8 cellular contexts compared by ENCODE assay signal in the genomic region with DNA sequence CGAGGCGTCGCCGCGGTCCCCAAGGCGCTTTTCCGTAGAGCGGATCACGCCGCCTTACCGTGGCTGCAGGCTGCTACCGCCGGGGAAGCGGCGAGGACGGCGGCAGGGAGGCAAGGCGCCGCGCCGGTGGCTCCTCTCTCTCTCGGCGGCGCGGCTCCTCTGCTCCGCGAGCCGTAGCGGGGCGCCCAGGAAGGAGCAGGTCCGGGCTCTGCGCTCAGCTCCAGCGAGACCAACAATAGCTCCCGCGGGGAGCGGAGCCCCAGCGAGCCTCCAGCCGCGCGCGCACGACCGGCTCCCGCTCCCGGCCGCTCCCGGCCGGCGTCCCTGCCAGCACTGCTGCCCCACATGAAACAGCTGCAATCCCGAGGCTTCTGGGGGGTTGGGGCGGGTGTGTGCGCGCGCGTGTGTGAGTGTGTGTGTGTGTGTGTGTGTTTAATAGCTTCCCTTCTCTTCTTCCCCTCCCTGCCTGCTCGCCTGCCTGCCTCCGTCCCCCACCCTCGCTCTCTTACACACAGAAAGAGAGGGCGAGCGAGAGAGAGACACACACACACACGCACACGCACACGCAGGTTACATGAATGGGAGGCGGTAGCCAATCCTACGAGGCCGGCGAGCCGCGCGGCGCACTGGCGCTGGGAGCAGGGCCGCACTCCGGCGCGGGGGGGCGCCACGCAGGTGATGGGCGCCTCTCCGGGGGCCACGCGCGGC. TPM values are rescaled to one million over a fixed set of nuclear protein-coding genes. Genes with fewer than 3 reads are reported as not detected.
A peak's percentile ranks its signal among the peaks of the same experiment; 100 is the strongest.
DNase-seq lines count a peak whose midpoint lies in the region; ATAC-seq and TF ChIP-seq lines count a peak whose summit lies in the region.

A gene (minus strand): TSS at position 580 of the 708 bp plus-strand sequence. CDS start 371,086 bp downstream, outside the sequence.

- H3K27me3 ChIP-seq in liver (ENCODE audit: control insufficient read depth in 4 of 4, insufficient read depth in 4 of 4, low read length in 3 of 4): peaks cover 6 to 39% (median 28%) of the 10 kb centered on the region in 4 donors

- no peaks in the 10 kb centered on the region for H3K36me3 ChIP-seq in ES-I3 (ENCODE audit: insufficient read depth, low read length)
- H3K36me3 ChIP-seq in liver (ENCODE audit: control insufficient read depth in 4 of 4, insufficient read depth in 3 of 4, low read depth in 1 of 4, low read length in 3 of 4): no peaks in the 10 kb centered on the region

- peak within 1 kb of the TSS in 2 of 3 donors; percentile 23 to 46 for H3K4me3 ChIP-seq in liver (ENCODE audit: low read depth in 1 of 3, low read length in 3 of 3)

- ATAC-seq in HG02610 (IDR thresholded peaks at IDR 0.05; ENCODE audit: unreplicated experiment): peak; percentile 44
- ATAC-seq in stimulated activated naive CD8-positive, alpha-beta T cell treated with anti-CD3 and anti-CD28 coated beads, Interleukin-15, amount 100 ng/mL, for 72 hours: no peak
- no peak for ATAC-seq in GM21619 (IDR thresholded peaks at IDR 0.05; ENCODE audit: unreplicated experiment)

- no peak for TF ChIP-seq CTCF in liver (IDR thresholded peaks at IDR 0.05; ENCODE audit: low read depth, low read length, missing input control)

- H3K4me1 Mint-ChIP-seq in dendritic cell treated with granulocyte-macrophage colony-stimulating factor and Interleukin-4, amounts not matched to agents 40 ng/mL and 50 ng/mL, for 4 days (ENCODE audit: low read depth): peaks cover 39% of the 10 kb centered on the region
- H3K4me1 Mint-ChIP-seq in stimulated activated naive CD8-positive, alpha-beta T cell treated with anti-CD3 and anti-CD28 coated beads, Interleukin-15, amount 100 ng/mL, for 72 hours: peaks cover 25% of the 10 kb centered on the region

- H3K27ac ChIP-seq in liver (ENCODE audit: low read depth in 1 of 2, low read length in 2 of 2): no peak within 1 kb of the TSS

- no peaks in the 10 kb centered on the region for H3K9me3 Mint-ChIP-seq in dendritic cell treated with granulocyte-macrophage colony-stimulating factor and Interleukin-4, amounts not matched to agents 40 ng/mL and 50 ng/mL, for 4 days
- peaks cover 0 to 6% of the 10 kb centered on the region in 2 donors for H3K9me3 Mint-ChIP-seq in stimulated activated naive CD8-positive, alpha-beta T cell treated with anti-CD3 and anti-CD28 coated beads, Interleukin-15, amount 100 ng/mL, for 72 hours

- peak within 1 kb of the TSS; percentile 70 for H3K27ac Mint-ChIP-seq in dendritic cell treated with granulocyte-macrophage colony-stimulating factor and Interleukin-4, amounts not matched to agents 40 ng/mL and 50 ng/mL, for 4 days
- H3K27ac Mint-ChIP-seq in stimulated activated naive CD8-positive, alpha-beta T cell treated with anti-CD3 and anti-CD28 coated beads, Interleukin-15, amount 100 ng/mL, for 72 hours: no peak within 1 kb of the TSS

- H3K4me3 Mint-ChIP-seq in dendritic cell treated with granulocyte-macrophage colony-stimulating factor and Interleukin-4, amounts not matched to agents 40 ng/mL and 50 ng/mL, for 4 days: peak within 1 kb of the TSS; percentile 71
- H3K4me3 Mint-ChIP-seq in stimulated activated naive CD8-positive, alpha-beta T cell treated with anti-CD3 and anti-CD28 coated beads, Interleukin-15, amount 100 ng/mL, for 72 hours: peak within 1 kb of the TSS; percentile 55 to 62

- WGBS in liver: 2% methylated on average over 82 of the region's 83 CpGs

- H3K9me3 ChIP-seq in ES-I3 (ENCODE audit: control insufficient read depth, insufficient read depth, low read length): no peaks in the 10 kb centered on the region
- H3K9me3 ChIP-seq in liver (ENCODE audit: control insufficient read depth in 4 of 4, low read length in 3 of 4): peaks cover 0 to 3% (median 0%) of the 10 kb centered on the region in 4 donors

- H3K27me3 Mint-ChIP-seq in dendritic cell treated with granulocyte-macrophage colony-stimulating factor and Interleukin-4, amounts not matched to agents 40 ng/mL and 50 ng/mL, for 4 days: peaks cover 89% of the 10 kb centered on the region
- peaks cover 86% of the 10 kb centered on the region for H3K27me3 Mint-ChIP-seq in stimulated activated naive CD8-positive, alpha-beta T cell treated with anti-CD3 and anti-CD28 coated beads, Interleukin-15, amount 100 ng/mL, for 72 hours

- H3K4me1 ChIP-seq in ES-I3 (ENCODE audit: insufficient read depth, low read length): peaks cover 6% of the 10 kb centered on the region; the same call in 1 of the 2 replicates
- peaks cover 21 to 47% (median 27%) of the 10 kb centered on the region in 4 donors for H3K4me1 ChIP-seq in liver (ENCODE audit: control insufficient read depth in 4 of 4, insufficient read depth in 4 of 4, low read length in 3 of 4)

- H3K9ac ChIP-seq in ES-I3 (ENCODE audit: low read depth, low read length) (peak within 1 kb of the TSS; percentile 75), liver (ENCODE audit: low read depth in 1 of 2, low read length in 2 of 2) (no peak within 1 kb of the TSS)

- no peaks in the 10 kb centered on the region for H3K36me3 Mint-ChIP-seq in dendritic cell treated with granulocyte-macrophage colony-stimulating factor and Interleukin-4, amounts not matched to agents 40 ng/mL and 50 ng/mL, for 4 days (ENCODE audit: low read depth)

- peak; percentile 55 to 64 for DNase-seq in NOMO-1 (lab: John Stamatoyannopoulos, UW; ENCODE audit: unreplicated experiment in 2 of 2)
- peak in 1 of 2 donors; percentile 1 for DNase-seq in stimulated activated naive CD8-positive, alpha-beta T cell treated with anti-CD3 and anti-CD28 coated beads, Interleukin-15, amount 100 ng/mL, for 72 hours
- no peak for DNase-seq in stimulated activated naive CD4-positive, alpha-beta T cell treated with Interleukin-2 at 50 U/mL for 16 hours (lab: John Stamatoyannopoulos, UW)

- intact Hi-C loops in dendritic cell treated with granulocyte-macrophage colony-stimulating factor and Interleukin-4, amounts not matched to agents 40 ng/mL and 50 ng/mL, for 4 days (cut with micrococcal nuclease): no loop called here

- TF ChIP-seq RAD21 in liver (IDR thresholded peaks at IDR 0.05): no peak

TF ChIP-seq in liver, 16 proteins besides CTCF, POLR2A, EP300 and RAD21:
- TF ChIP-seq, protein P1, sequence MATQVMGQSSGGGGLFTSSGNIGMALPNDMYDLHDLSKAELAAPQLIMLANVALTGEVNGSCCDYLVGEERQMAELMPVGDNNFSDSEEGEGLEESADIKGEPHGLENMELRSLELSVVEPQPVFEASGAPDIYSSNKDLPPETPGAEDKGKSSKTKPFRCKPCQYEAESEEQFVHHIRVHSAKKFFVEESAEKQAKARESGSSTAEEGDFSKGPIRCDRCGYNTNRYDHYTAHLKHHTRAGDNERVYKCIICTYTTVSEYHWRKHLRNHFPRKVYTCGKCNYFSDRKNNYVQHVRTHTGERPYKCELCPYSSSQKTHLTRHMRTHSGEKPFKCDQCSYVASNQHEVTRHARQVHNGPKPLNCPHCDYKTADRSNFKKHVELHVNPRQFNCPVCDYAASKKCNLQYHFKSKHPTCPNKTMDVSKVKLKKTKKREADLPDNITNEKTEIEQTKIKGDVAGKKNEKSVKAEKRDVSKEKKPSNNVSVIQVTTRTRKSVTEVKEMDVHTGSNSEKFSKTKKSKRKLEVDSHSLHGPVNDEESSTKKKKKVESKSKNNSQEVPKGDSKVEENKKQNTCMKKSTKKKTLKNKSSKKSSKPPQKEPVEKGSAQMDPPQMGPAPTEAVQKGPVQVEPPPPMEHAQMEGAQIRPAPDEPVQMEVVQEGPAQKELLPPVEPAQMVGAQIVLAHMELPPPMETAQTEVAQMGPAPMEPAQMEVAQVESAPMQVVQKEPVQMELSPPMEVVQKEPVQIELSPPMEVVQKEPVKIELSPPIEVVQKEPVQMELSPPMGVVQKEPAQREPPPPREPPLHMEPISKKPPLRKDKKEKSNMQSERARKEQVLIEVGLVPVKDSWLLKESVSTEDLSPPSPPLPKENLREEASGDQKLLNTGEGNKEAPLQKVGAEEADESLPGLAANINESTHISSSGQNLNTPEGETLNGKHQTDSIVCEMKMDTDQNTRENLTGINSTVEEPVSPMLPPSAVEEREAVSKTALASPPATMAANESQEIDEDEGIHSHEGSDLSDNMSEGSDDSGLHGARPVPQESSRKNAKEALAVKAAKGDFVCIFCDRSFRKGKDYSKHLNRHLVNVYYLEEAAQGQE (IDR thresholded peaks at IDR 0.05): no peak
- TF ChIP-seq FOXA2 (IDR thresholded peaks at IDR 0.05) (no peak), JUND (IDR thresholded peaks at IDR 0.05) (no peak), GABPA (IDR thresholded peaks at IDR 0.05 in 1 of 2, conservative IDR thresholded peaks at IDR 0.05 in 1 of 2) (no peak)

RNA-seq across cellular contexts. Expression of the gene that starts here (rescaled TPM):
- total RNA-seq in liver: under 1 TPM; 0.25 to 0.33 TPM
- polyA plus RNA-seq in liver: under 1 TPM; 0.02 to 0.03 TPM
